Comparison of ENCODE assay signal across 13 cellular contexts in genomic region chr18:23998811-23999210, GRCh38. TPM values are rescaled to one million over a fixed set of nuclear protein-coding genes. Genes with fewer than 3 reads are reported as not detected.
DNase-seq lines count a peak whose midpoint lies in the region; ATAC-seq and TF ChIP-seq lines count a peak whose summit lies in the region.
"Had no signal": no experiment of that assay in that cellular context is flagged by ENCODE, and none has a peak within 500 bp of the region (broad histone marks: within the 10 kb centered on the region; RNA-seq: fewer than 3 reads in every experiment).

No MANE protein-coding gene starts in this region.

- no peaks in the 10 kb centered on the region for H3K4me1 ChIP-seq in aorta (ENCODE audit: control insufficient read depth in 1 of 2, insufficient read depth in 2 of 2, low read length in 2 of 2)
- H3K4me1 ChIP-seq: parathyroid adenoma, uterus had no signal

- no peak for TF ChIP-seq CTCF in GM13977 (IDR thresholded peaks at IDR 0.05; ENCODE audit: extremely low read depth, insufficient read depth, missing control alignments)

- ATAC-seq in left lobe of liver (peak; percentile 6), aorta (ENCODE audit: low FRiP score) (no peak)

- H3K27me3 ChIP-seq in aorta (ENCODE audit: control insufficient read depth in 1 of 2, insufficient read depth in 2 of 2, low read length in 1 of 2) = no peaks in the 10 kb centered on the region
- H3K27me3 ChIP-seq: uterus had no signal

- no peaks in the 10 kb centered on the region for H3K9me3 ChIP-seq in aorta (ENCODE audit: control insufficient read depth, low read length)
- H3K9me3 ChIP-seq: uterus had no signal

- intact Hi-C loops in aorta (cut with DNase I) = no loop called here

- no peak overlapping the region for H3K4me3 ChIP-seq in aorta (ENCODE audit: low read length in 2 of 2)
- H3K4me3 ChIP-seq: uterus had no signal

- WGBS in aorta, 2 donors = 45 to 46% methylated on average over 4 of the region's 4 CpGs

- in situ Hi-C loops in G401 (cut with HindIII; ENCODE audit: low sequenced_read_pairs) = no loop called here
- in situ Hi-C loops in GM13977 (cut with MboI; ENCODE audit: low pct_unique_long_range_greater_than_20kb, low sequenced_read_pairs, unreplicated experiment) = no loop called here

- no peaks in the 10 kb centered on the region for H3K36me3 ChIP-seq in aorta (ENCODE audit: control insufficient read depth in 1 of 2, insufficient read depth in 2 of 2, low read length in 1 of 2)
- H3K36me3 ChIP-seq: uterus had no signal

- peak; percentile 16 for DNase-seq in G401 (ENCODE audit: low spot score)
- peak; percentile 67 to 79 for DNase-seq in NCI-H187 (lab: John Stamatoyannopoulos, UW)
- peak; percentile 92 to 94 for DNase-seq in SHP77 (lab: John Stamatoyannopoulos, UW)
- DNase-seq in left lobe of liver (ENCODE audit: low spot score) = no peak
- DNase-seq in stimulated activated CD4-positive, alpha-beta T cell treated with anti-CD3 and anti-CD28 coated beads, Interleukin-15, amount 100 ng/mL, for 24 hours = no peak
- no peak for DNase-seq in activated CD4-positive, CD25-positive, alpha-beta regulatory T cell (lab: John Stamatoyannopoulos, UW)
- DNase-seq in aorta = no peak
- no peak for DNase-seq in GM13977 (ENCODE audit: low spot score)
- DNase-seq: activated CD4-positive, alpha-beta T cell treated with anti-CD3 and anti-CD28 coated beads for 1 hour; endodermal cell; HCEC 1CT; uterus had no signal

- no peak overlapping the region for H3K27ac ChIP-seq in aorta (ENCODE audit: low read depth in 1 of 2, low read length in 2 of 2)
- H3K27ac ChIP-seq: parathyroid adenoma, uterus had no signal

RNA-seq across cellular contexts. Expression of gene TTC39C, which starts 15.7 kb away (rescaled TPM):
- 3.1 and 4.1 TPM in 2 replicates for total RNA-seq in G401 (2014; rRNA removed; shearing (Covaris generic))
- 133 TPM for total RNA-seq in left lobe of liver
- 10 to 100 TPM; 13.4 to 21.2 TPM for total RNA-seq in aorta
- 10 to 100 TPM in 1 of 2 donors, 1 to 10 TPM in 1; 2.3 to 14.8 TPM for polyA plus RNA-seq in aorta

Comparison
In these comparisons a context has a peak if more than half of its experiments do, and no peak if none do; other contexts are left out.
1. DNase-seq: peak in G401 (single experiment), NCI-H187 (2 of 2) and SHP77 (2 of 2); none in left lobe of liver (single experiment), stimulated activated CD4-positive, alpha-beta T cell treated with anti-CD3 and anti-CD28 coated beads, Interleukin-15, amount 100 ng/mL, for 24 hours (single experiment), activated CD4-positive, CD25-positive, alpha-beta regulatory T cell (0 of 4), aorta (0 of 2) and GM13977 (single experiment).